25 cellular contexts compared by ENCODE assay signal in genomic region chr10:8337332-8337651, GRCh38.
"Had no signal": no experiment of that assay in that cellular context is flagged by ENCODE, and none has a peak within 500 bp of the region (broad histone marks: within the 10 kb centered on the region; RNA-seq: fewer than 3 reads in every experiment).

No MANE protein-coding gene starts in this region.

- ATAC-seq: activated CD4-positive, CD25-positive, alpha-beta regulatory T cell treated with anti-CD3 and anti-CD28 coated beads, Interleukin-2, amount 50 U/mL, for 24 hours; heart right ventricle; left lobe of liver; natural killer cell had no signal

- H3K27me3 ChIP-seq: breast epithelium, right atrium auricular region, testis had no signal

- H3K4me3 ChIP-seq: breast epithelium, esophagus muscularis mucosa, heart right ventricle, lower lobe of right lung, right atrium auricular region, testis had no signal

- H3K36me3 Mint-ChIP-seq: natural killer cell had no signal

- H3K9me3 Mint-ChIP-seq: activated naive CD4-positive, alpha-beta T cell treated with anti-CD3 and anti-CD28 coated beads for 36 hours; dendritic cell treated with granulocyte-macrophage colony-stimulating factor and Interleukin-4, amounts not matched to agents 40 ng/mL and 50 ng/mL, for 4 days; natural killer cell had no signal

- DNase-seq: activated CD4-positive, alpha-beta T cell treated with anti-CD3 and anti-CD28 coated beads, Interleukin-2, amount 50 U/mL, for 48 hours; activated CD8-positive, alpha-beta memory T cell treated with anti-CD3 and anti-CD28 coated beads, Interleukin-2, amount 50 U/mL, for 48 hours; activated effector memory CD4-positive, alpha-beta T cell treated with anti-CD3 and anti-CD28 coated beads, Interleukin-2, amount 50 U/mL, for 16 hours; activated naive CD4-positive, alpha-beta T cell treated with anti-CD3 and anti-CD28 coated beads for 36 hours; effector CD4-positive, alpha-beta T cell; foreskin melanocyte; heart right ventricle; kidney glomerular epithelial cell; lower lobe of right lung; mesenchymal stem cell; natural killer cell; stimulated activated CD4-positive, alpha-beta T cell treated with anti-CD3 and anti-CD28 coated beads, Interleukin-15, amount 100 ng/mL, for 24 hours; stimulated activated CD4-positive, alpha-beta T cell treated with anti-CD3 and anti-CD28 coated beads, Interleukin-2, amount 100 ng/mL, for 24 hours; stimulated activated naive CD4-positive, alpha-beta T cell; T1000; testis; trophoblast cell; WERI-Rb-1 had no signal

- H3K27ac Mint-ChIP-seq: activated naive CD4-positive, alpha-beta T cell treated with anti-CD3 and anti-CD28 coated beads for 36 hours; dendritic cell treated with granulocyte-macrophage colony-stimulating factor and Interleukin-4, amounts not matched to agents 40 ng/mL and 50 ng/mL, for 4 days; natural killer cell had no signal

- H3K27me3 Mint-ChIP-seq: central memory CD8-positive, alpha-beta T cell had no signal

- H3K4me3 Mint-ChIP-seq: activated naive CD4-positive, alpha-beta T cell treated with anti-CD3 and anti-CD28 coated beads for 36 hours; central memory CD8-positive, alpha-beta T cell; dendritic cell treated with granulocyte-macrophage colony-stimulating factor and Interleukin-4, amounts not matched to agents 40 ng/mL and 50 ng/mL, for 4 days; natural killer cell had no signal

- H3K36me3 ChIP-seq: breast epithelium, esophagus muscularis mucosa, heart right ventricle, lower lobe of right lung, right atrium auricular region, WERI-Rb-1 had no signal

- H3K9me3 ChIP-seq: breast epithelium, esophagus muscularis mucosa, heart right ventricle, lower lobe of right lung, right atrium auricular region, testis had no signal

- H3K4me1 ChIP-seq: breast epithelium had no signal

- H3K27ac ChIP-seq: breast epithelium, esophagus muscularis mucosa, heart right ventricle, lower lobe of right lung, right atrium auricular region, testis, WERI-Rb-1 had no signal
